ENCODE assay signal across 15 cellular contexts in the genomic region with DNA sequence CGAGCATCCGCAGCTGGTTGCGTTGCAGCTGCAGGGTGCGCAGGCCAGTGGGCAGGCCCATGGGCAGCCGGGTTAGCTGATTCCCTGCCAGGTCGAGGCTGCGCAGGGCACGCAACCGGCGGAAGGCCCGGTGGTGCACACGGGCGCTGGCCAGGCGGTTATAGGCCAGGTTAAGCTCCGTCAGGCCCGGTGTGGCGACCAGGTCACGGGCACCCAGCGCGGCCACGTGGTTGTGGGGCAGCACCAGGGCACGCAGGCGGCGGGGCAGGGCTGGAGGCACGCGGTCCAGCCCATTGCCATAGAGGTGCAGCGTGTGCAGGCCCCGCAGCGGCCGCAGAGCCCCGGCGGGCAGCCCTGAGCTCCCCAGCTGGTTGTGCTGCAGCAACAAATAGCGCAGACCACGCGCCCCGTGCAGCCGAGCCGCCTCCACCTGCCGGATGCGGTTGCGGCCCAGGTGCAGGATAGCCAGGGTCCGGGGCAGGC. TPM values are rescaled to one million over a fixed set of nuclear protein-coding genes. Genes with fewer than 3 reads are reported as not detected.
DNase-seq lines count a peak whose midpoint lies in the region; ATAC-seq and TF ChIP-seq lines count a peak whose summit lies in the region.
"Had no signal": no experiment of that assay in that cellular context is flagged by ENCODE, and none has a peak within 500 bp of the region (broad histone marks: within the 10 kb centered on the region; RNA-seq: fewer than 3 reads in every experiment).

No MANE protein-coding gene starts in this region.

- intact Hi-C loops in left colon (cut with DNase I, micrococcal nuclease) = no loop called here

- no peaks in the 10 kb centered on the region; the same call in 2 of the 3 replicates for H3K9me3 Mint-ChIP-seq in GM23338
- H3K9me3 Mint-ChIP-seq: CD8-positive, alpha-beta T cell had no signal

- no peak for TF ChIP-seq CTCF in GM23338 (conservative IDR thresholded peaks at IDR 0.05; ENCODE audit: low read depth in 2 of 2)

- H3K79me2 ChIP-seq in GM23338 (replicated peaks; ENCODE audit: insufficient read depth) = no peaks in the 10 kb centered on the region

- peaks cover 9% of the 10 kb centered on the region for H3K27me3 Mint-ChIP-seq in GM23338 (ENCODE audit: insufficient read depth, low read depth, poor library complexity)

- no peaks in the 10 kb centered on the region for H3K36me3 ChIP-seq in GM23338 (ENCODE audit: insufficient read depth)

- no peaks in the 10 kb centered on the region; the same call in 1 of the 2 replicates for H4K20me1 ChIP-seq in GM23338 (replicated peaks; ENCODE audit: insufficient read depth)

- no peaks in the 10 kb centered on the region for H3K9me2 ChIP-seq in GM23338 (ENCODE audit: insufficient read depth)

- no peaks in the 10 kb centered on the region for H3K27me3 ChIP-seq in GM23338 (ENCODE audit: insufficient read depth)

- ATAC-seq in GM23338 (no peak), left colon (peak; percentile 23)
- ATAC-seq: CD8-positive, alpha-beta T cell had no signal

- H3K4me1 ChIP-seq in GM23338 (ENCODE audit: insufficient read depth) = peaks cover 9% of the 10 kb centered on the region; the same call in 1 of the 2 replicates

- DNase-seq in NCI-H1105 treated with DMSO at 0.1 percent for 48 hours (lab: John Stamatoyannopoulos, UW) (peak; percentile 2), NCI-H1105 (lab: John Stamatoyannopoulos, UW) (no peak), GM23338 (ENCODE audit: low spot score) (peak; percentile 21), SHP77 (lab: John Stamatoyannopoulos, UW) (peak; percentile 28 to 61), left colon (no peak), hypothalamus (lab: John Stamatoyannopoulos, UW) (no peak), NCI-H524 treated with DMSO at 0.1 percent for 48 hours (lab: John Stamatoyannopoulos, UW) (no peak)
- DNase-seq in activated T-cell treated with anti-CD3 and anti-CD28 coated beads, Interleukin-2, amount 50 U/mL, for 48 hours = no peak
- DNase-seq: CD8-positive, alpha-beta T cell; EL; KBM-7; NCI-H187; NCI-H2171 treated with DMSO at 0.1 percent for 48 hours; NCI-H510A had no signal

- H3K27ac ChIP-seq in GM23338 (ENCODE audit: low read depth) = no peak overlapping the region
- H3K27ac ChIP-seq: 22Rv1 had no signal

- H3F3A ChIP-seq in GM23338 (replicated peaks; ENCODE audit: low read depth) = peaks cover 15% of the 10 kb centered on the region

- H3K4me1 Mint-ChIP-seq in GM23338 = peaks cover 31% of the 10 kb centered on the region

- peak overlapping the region; percentile 13; the same call in 1 of the 2 replicates for H3K27ac Mint-ChIP-seq in GM23338
- H3K27ac Mint-ChIP-seq: CD8-positive, alpha-beta T cell had no signal

- no peak overlapping the region for H3K4me3 ChIP-seq in GM23338

- H2AFZ ChIP-seq in GM23338 = no peak overlapping the region

- H3K36me3 Mint-ChIP-seq in GM23338 (ENCODE audit: low read depth) = peaks cover 6% of the 10 kb centered on the region

- H3K4me3 Mint-ChIP-seq in GM23338 = no peak overlapping the region
- H3K4me3 Mint-ChIP-seq: CD8-positive, alpha-beta T cell had no signal

- H3K4me2 ChIP-seq in GM23338 = no peak overlapping the region

TF ChIP-seq in GM23338, 12 proteins besides CTCF, POLR2A, EP300 and RAD21 (continues in another document):
- TF ChIP-seq, protein P1, sequence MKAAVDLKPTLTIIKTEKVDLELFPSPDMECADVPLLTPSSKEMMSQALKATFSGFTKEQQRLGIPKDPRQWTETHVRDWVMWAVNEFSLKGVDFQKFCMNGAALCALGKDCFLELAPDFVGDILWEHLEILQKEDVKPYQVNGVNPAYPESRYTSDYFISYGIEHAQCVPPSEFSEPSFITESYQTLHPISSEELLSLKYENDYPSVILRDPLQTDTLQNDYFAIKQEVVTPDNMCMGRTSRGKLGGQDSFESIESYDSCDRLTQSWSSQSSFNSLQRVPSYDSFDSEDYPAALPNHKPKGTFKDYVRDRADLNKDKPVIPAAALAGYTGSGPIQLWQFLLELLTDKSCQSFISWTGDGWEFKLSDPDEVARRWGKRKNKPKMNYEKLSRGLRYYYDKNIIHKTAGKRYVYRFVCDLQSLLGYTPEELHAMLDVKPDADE (IDR thresholded peaks at IDR 0.05) = no peak
- TF ChIP-seq EZH2phosphoT487 (IDR thresholded peaks at IDR 0.05; ENCODE audit: unreplicated experiment) = no peak
- no peak for TF ChIP-seq CREB1 (CRISPR knock-in tag; IDR thresholded peaks at IDR 0.05; ENCODE audit: low read depth)
- TF ChIP-seq NANOG (IDR thresholded peaks at IDR 0.05; ENCODE audit: borderline replicate concordance) = no peak
- no peak for TF ChIP-seq ZNF462 (CRISPR knock-in tag; IDR thresholded peaks at IDR 0.05)
- TF ChIP-seq ZNF114 (CRISPR knock-in tag; IDR thresholded peaks at IDR 0.05) = no peak
- no peak for TF ChIP-seq JUNB (IDR thresholded peaks at IDR 0.05; ENCODE audit: unreplicated experiment)
- no peak for TF ChIP-seq EZH2 (IDR thresholded peaks at IDR 0.05; ENCODE audit: low read depth, unreplicated experiment)
- no peak for TF ChIP-seq STAT1 (IDR thresholded peaks at IDR 0.05; ENCODE audit: unreplicated experiment)
- TF ChIP-seq ZNF331 (CRISPR knock-in tag; IDR thresholded peaks at IDR 0.05; ENCODE audit: low read depth) = no peak

RNA-seq across cellular contexts. Expression of gene PODNL1, which starts 5.3 kb away (rescaled TPM):
- 0.24 TPM in 1 of 2 replicates, not detected in the other for total RNA-seq in GM23338 (2014; rRNA removed; shearing (Covaris generic))
- polyA plus RNA-seq in GM23338 (2016; fragmentation: Nextera tagmentation; extraction: Ambion mirVana) = 1.3 TPM in 1 of 2 replicates, not detected in the other
- 1 to 10 TPM; 2.7 to 5.3 TPM for total RNA-seq in left colon
- total RNA-seq: CD8-positive, alpha-beta T cell had no signal

RNA-seq across cellular contexts. Expression of gene DCAF15, which starts 19.4 kb away (rescaled TPM):
- total RNA-seq in GM23338 (2014; rRNA removed; shearing (Covaris generic)) = 74.8 and 81.3 TPM in 2 replicates
- 39.5 and 41.6 TPM in 2 replicates for polyA plus RNA-seq in GM23338 (2016; fragmentation: Nextera tagmentation; extraction: Ambion mirVana)
- total RNA-seq in left colon = 10 to 100 TPM; 30.5 to 33.9 TPM

RNA-seq across cellular contexts. Expression of gene CC2D1A, which starts 27.0 kb away (rescaled TPM):
- total RNA-seq in GM23338 (2014; rRNA removed; shearing (Covaris generic)) = 27.3 and 39.7 TPM in 2 replicates
- polyA plus RNA-seq in GM23338 (2016; fragmentation: Nextera tagmentation; extraction: Ambion mirVana) = 21.7 and 23.1 TPM in 2 replicates
- 100 to 1,000 TPM in 1 of 2 donors, 10 to 100 TPM in 1; 90.8 to 132 TPM for total RNA-seq in left colon

RNA-seq across cellular contexts. Expression of gene BRME1, which starts 27.0 kb away (rescaled TPM):
- total RNA-seq in GM23338 (2014; rRNA removed; shearing (Covaris generic)) = 3.7 and 4.0 TPM in 2 replicates
- polyA plus RNA-seq in GM23338 (2016; fragmentation: Nextera tagmentation; extraction: Ambion mirVana) = 3.9 and 4.7 TPM in 2 replicates
- 1 to 10 TPM; 7.9 to 9.1 TPM for total RNA-seq in left colon

RNA-seq across cellular contexts. Expression of gene NANOS3, which starts 56.0 kb away (rescaled TPM):
- total RNA-seq in GM23338 (2014; rRNA removed; shearing (Covaris generic)) = not detected in 2 replicates
- polyA plus RNA-seq in GM23338 (2016; fragmentation: Nextera tagmentation; extraction: Ambion mirVana) = not detected in 2 replicates
- under 1 TPM in 1 of 2 donors, not detected in 1; 0.56 TPM for total RNA-seq in left colon
- total RNA-seq: CD8-positive, alpha-beta T cell had no signal

Comparison
In these comparisons a context has a peak if more than half of its experiments do, and no peak if none do; other contexts are left out.
1. DNase-seq: peak in NCI-H1105 treated with DMSO at 0.1 percent for 48 hours (single experiment), GM23338 (single experiment) and SHP77 (2 of 2); none in NCI-H1105 (single experiment), left colon (0 of 2), activated T-cell treated with anti-CD3 and anti-CD28 coated beads, Interleukin-2, amount 50 U/mL, for 48 hours (0 of 2), hypothalamus (0 of 51) and NCI-H524 treated with DMSO at 0.1 percent for 48 hours (single experiment).